ENCODE assay signal across 9 cellular contexts in genomic region chr11:83681045-83681781, GRCh38.
DNase-seq lines count a peak whose midpoint lies in the region; ATAC-seq and TF ChIP-seq lines count a peak whose summit lies in the region.
"Had no signal": no experiment of that assay in that cellular context is flagged by ENCODE, and none has a peak within 500 bp of the region (broad histone marks: within the 10 kb centered on the region; RNA-seq: fewer than 3 reads in every experiment).

No MANE protein-coding gene starts in this region.

- H3K4me3 ChIP-seq in OCI-LY1 (ENCODE audit: low read depth, low read length, poor library complexity, severe bottlenecking) = peak overlapping the region; percentile 65
- H3K4me3 ChIP-seq in neural progenitor cell = peak overlapping the region; percentile 30
- no peak overlapping the region for H3K4me3 ChIP-seq in WERI-Rb-1 (ENCODE audit: low read depth, low read length)
- no peak overlapping the region for H3K4me3 ChIP-seq in transverse colon
- H3K4me3 ChIP-seq in CD4-positive, alpha-beta memory T cell (ENCODE audit: low read length in 2 of 2) = no peak overlapping the region

- no peaks in the 10 kb centered on the region for H3K9me2 ChIP-seq in OCI-LY1 (ENCODE audit: low read depth, low read length)

- H3K9ac ChIP-seq in OCI-LY1 (ENCODE audit: low read length) (peak overlapping the region; percentile 84), neural progenitor cell (no peak overlapping the region)

- TF ChIP-seq CTCF in OCI-LY1 (IDR thresholded peaks at IDR 0.05; ENCODE audit: low read length) (no peak), neural progenitor cell (IDR thresholded peaks at IDR 0.05) (no peak), WERI-Rb-1 (IDR thresholded peaks at IDR 0.05; ENCODE audit: low read depth, low read length) (no peak), transverse colon (IDR thresholded peaks at IDR 0.05) (no peak)

- peaks cover 3% of the 10 kb centered on the region for H3K27me3 Mint-ChIP-seq in neural progenitor cell (ENCODE audit: insufficient read depth, low read depth)
- peaks cover 0 to 2% of the 10 kb centered on the region in 2 donors for H3K27me3 Mint-ChIP-seq in CD4-positive, alpha-beta memory T cell

- ATAC-seq in GM18511 (IDR thresholded peaks at IDR 0.05; ENCODE audit: unreplicated experiment) = peak; percentile 59
- ATAC-seq in HG02840 (IDR thresholded peaks at IDR 0.05; ENCODE audit: low FRiP score, unreplicated experiment) = peak; percentile 54
- ATAC-seq: HCT116 had no signal

- in situ Hi-C loops in transverse colon (cut with MboI; ENCODE audit: low pct_ligation_motif_present in 1 of 4, low pct_unique_long_range_greater_than_20kb in 1 of 4, low sequenced_read_pairs in 3 of 4) = no loop called here

- no peaks in the 10 kb centered on the region for H3K9me3 ChIP-seq in OCI-LY1 (ENCODE audit: low read length)
- H3K9me3 ChIP-seq in neural progenitor cell (ENCODE audit: low read depth) = no peaks in the 10 kb centered on the region
- no peaks in the 10 kb centered on the region for H3K9me3 ChIP-seq in WERI-Rb-1 (ENCODE audit: severe bottlenecking)
- no peaks in the 10 kb centered on the region for H3K9me3 ChIP-seq in transverse colon
- H3K9me3 ChIP-seq in CD4-positive, alpha-beta memory T cell (ENCODE audit: control insufficient read depth in 1 of 2, low read length in 2 of 2) = no peaks in the 10 kb centered on the region

- TF ChIP-seq POLR2A in transverse colon (IDR thresholded peaks at IDR 0.05) = no peak

- H3K4me3 Mint-ChIP-seq in neural progenitor cell = peak overlapping the region; percentile 81
- H3K4me3 Mint-ChIP-seq in CD4-positive, alpha-beta memory T cell = no peak overlapping the region

- DNase-seq in neural progenitor cell (ENCODE audit: low spot score) = peak; percentile 60
- no peak for DNase-seq in WERI-Rb-1
- DNase-seq in transverse colon = no peak
- no peak for DNase-seq in NCI-H146 treated with DMSO at 0.1 percent for 48 hours (lab: John Stamatoyannopoulos, UW; ENCODE audit: unreplicated experiment)
- DNase-seq in CD4-positive, alpha-beta memory T cell = no peak

- H3F3A ChIP-seq in OCI-LY1 (ENCODE audit: insufficient read depth, low read length) (no peaks in the 10 kb centered on the region), neural progenitor cell (ENCODE audit: low read depth) (peaks cover 18% of the 10 kb centered on the region)

- intact Hi-C loops in transverse colon (cut with DNase I; ENCODE audit: low total_unique reads) = no loop called here
- intact Hi-C loops in CD4-positive, alpha-beta memory T cell (cut with micrococcal nuclease) = no loop called here

- H3K27me3 ChIP-seq in OCI-LY1 (ENCODE audit: insufficient read depth, low read length) = no peaks in the 10 kb centered on the region
- H3K27me3 ChIP-seq in neural progenitor cell = no peaks in the 10 kb centered on the region
- peaks cover 2% of the 10 kb centered on the region for H3K27me3 ChIP-seq in WERI-Rb-1 (ENCODE audit: insufficient read depth, low read depth, severe bottlenecking)
- no peaks in the 10 kb centered on the region for H3K27me3 ChIP-seq in transverse colon
- H3K27me3 ChIP-seq in CD4-positive, alpha-beta memory T cell (ENCODE audit: insufficient read depth, low read length) = no peaks in the 10 kb centered on the region

- 53 to 68% methylated on average over 14 to 15 of the region's 15 CpGs for WGBS in transverse colon (ENCODE audit: low coverage in 1 of 2), 2 donors

- H3K36me3 ChIP-seq in OCI-LY1 (ENCODE audit: insufficient read depth, low read length) (no peaks in the 10 kb centered on the region), neural progenitor cell (no peaks in the 10 kb centered on the region), WERI-Rb-1 (no peaks in the 10 kb centered on the region), transverse colon (no peaks in the 10 kb centered on the region)
- H3K36me3 ChIP-seq in CD4-positive, alpha-beta memory T cell (ENCODE audit: insufficient read depth, low read length) = no peaks in the 10 kb centered on the region

- H3K27ac Mint-ChIP-seq in neural progenitor cell = peak overlapping the region; percentile 82
- H3K27ac Mint-ChIP-seq in CD4-positive, alpha-beta memory T cell = no peak overlapping the region

- no peak for TF ChIP-seq EP300 in transverse colon (IDR thresholded peaks at IDR 0.05; ENCODE audit: low read depth)

- H3K4me1 ChIP-seq in OCI-LY1 (ENCODE audit: insufficient read depth, low read length, severe bottlenecking) = peaks cover 72% of the 10 kb centered on the region
- H3K4me1 ChIP-seq in neural progenitor cell = peaks cover 37% of the 10 kb centered on the region
- H3K4me1 ChIP-seq in transverse colon = no peaks in the 10 kb centered on the region
- H3K4me1 ChIP-seq in CD4-positive, alpha-beta memory T cell (ENCODE audit: insufficient read depth, low read length) = no peaks in the 10 kb centered on the region

- H3K4me2 ChIP-seq in OCI-LY1 (ENCODE audit: low read length) = peak overlapping the region; percentile 70
- H3K4me2 ChIP-seq in neural progenitor cell = peak overlapping the region; percentile 71

- H3K79me2 ChIP-seq in OCI-LY1 (ENCODE audit: insufficient read depth, low read length) = peaks cover 46% of the 10 kb centered on the region
- H3K79me2 ChIP-seq in neural progenitor cell (ENCODE audit: low read depth) = no peaks in the 10 kb centered on the region

- peak overlapping the region; percentile 92 for H3K27ac ChIP-seq in OCI-LY1 (ENCODE audit: low read depth, low read length, poor library complexity, severe bottlenecking)
- H3K27ac ChIP-seq in neural progenitor cell = peak overlapping the region; percentile 36
- no peak overlapping the region for H3K27ac ChIP-seq in WERI-Rb-1
- H3K27ac ChIP-seq in transverse colon = no peak overlapping the region
- no peak overlapping the region for H3K27ac ChIP-seq in CD4-positive, alpha-beta memory T cell (ENCODE audit: low read depth, low read length)

- H4K20me1 ChIP-seq in OCI-LY1 (ENCODE audit: insufficient read depth, low read length) (no peaks in the 10 kb centered on the region), neural progenitor cell (ENCODE audit: low read depth) (no peaks in the 10 kb centered on the region)

- CTCF ChIA-PET in CD4-positive, alpha-beta memory T cell (lab: Charles Lee; ENCODE audit: partially characterized antibody) = no interaction called here

- no peak overlapping the region for H2AFZ ChIP-seq in OCI-LY1 (ENCODE audit: low read length)
- no peak overlapping the region for H2AFZ ChIP-seq in neural progenitor cell (replicated peaks)

- POLR2A ChIA-PET in CD4-positive, alpha-beta memory T cell (lab: Charles Lee; ENCODE audit: partially characterized antibody) = no interaction called here

- H3K9me3 Mint-ChIP-seq in neural progenitor cell = no peaks in the 10 kb centered on the region
- H3K9me3 Mint-ChIP-seq in CD4-positive, alpha-beta memory T cell = peaks cover 0 to 5% (median 0%) of the 10 kb centered on the region in 8 donors

- H3K36me3 Mint-ChIP-seq in neural progenitor cell = no peaks in the 10 kb centered on the region
- H3K36me3 Mint-ChIP-seq in CD4-positive, alpha-beta memory T cell = no peaks in the 10 kb centered on the region

- H3K4me1 Mint-ChIP-seq in neural progenitor cell = peaks cover 57% of the 10 kb centered on the region
- H3K4me1 Mint-ChIP-seq in CD4-positive, alpha-beta memory T cell = no peaks in the 10 kb centered on the region

Comparison
In these comparisons a context has a peak if more than half of its experiments do, and no peak if none do; other contexts are left out.
1. H3K27ac ChIP-seq: peak in OCI-LY1 (single experiment) and neural progenitor cell (single experiment); none in WERI-Rb-1 (single experiment), transverse colon (0 of 4) and CD4-positive, alpha-beta memory T cell (single experiment).
2. H3K4me3 ChIP-seq: peak in OCI-LY1 (single experiment) and neural progenitor cell (single experiment); none in WERI-Rb-1 (single experiment), transverse colon (0 of 4) and CD4-positive, alpha-beta memory T cell (0 of 2).